ENCODE assay signal across 27 cellular contexts in the genomic region with DNA sequence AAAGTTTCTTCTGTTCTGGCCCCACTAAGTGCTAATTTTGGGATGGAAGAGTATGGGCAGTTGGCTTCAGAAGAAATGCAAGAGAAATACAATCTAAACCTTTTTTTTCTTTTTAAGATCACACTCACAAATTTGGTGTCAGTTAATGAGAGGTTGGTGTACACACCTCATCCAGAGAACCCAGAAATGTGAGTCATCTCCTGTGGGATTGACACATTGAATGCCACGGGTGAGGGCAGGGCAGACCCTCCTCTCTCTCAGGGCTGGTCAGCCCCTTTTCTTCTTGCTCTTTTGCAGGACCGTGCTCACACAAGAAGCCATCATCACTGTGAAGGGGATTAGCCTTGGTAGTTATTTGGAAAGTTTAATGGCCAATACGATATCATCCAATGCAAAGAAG. TPM values are rescaled to one million over a fixed set of nuclear protein-coding genes. Genes with fewer than 3 reads are reported as not detected.
"Had no signal": no experiment of that assay in that cellular context is flagged by ENCODE, and none has a peak within 500 bp of the region (broad histone marks: within the 10 kb centered on the region; RNA-seq: fewer than 3 reads in every experiment).

No MANE protein-coding gene starts in this region.

- H3K27me3 Mint-ChIP-seq: naive thymus-derived CD8-positive, alpha-beta T cell; stimulated activated naive CD8-positive, alpha-beta T cell treated with anti-CD3 and anti-CD28 coated beads, Interleukin-15, Interleukin-2, amounts not matched to agents 100 ng/mL and 50 ng/mL, for 24 hours; type B pancreatic cell had no signal

- DNase-seq: hypothalamus; immature natural killer cell; kidney; left colon; left lung; lower lobe of right lung; mammary epithelial cell; mesenchymal stem cell; naive thymus-derived CD8-positive, alpha-beta T cell; occipital lobe; psoas muscle; right lobe of liver; stimulated activated CD4-positive, alpha-beta T cell treated with anti-CD3 and anti-CD28 coated beads, Interleukin-1b, Interleukin-23, amount 100 ng/mL, for 48 hours; stimulated activated CD4-positive, alpha-beta T cell treated with anti-CD3 and anti-CD28 coated beads, Interleukin-2, amount 100 ng/mL, for 48 hours; stimulated activated CD4-positive, alpha-beta T cell treated with anti-CD3 and anti-CD28 coated beads, Interleukin-4, amount 100 ng/mL, for 4 hours; stimulated activated CD8-positive, alpha-beta memory T cell treated with anti-CD3 and anti-CD28 coated beads, Interleukin-4, amount 100 ng/mL, for 48 hours; stimulated activated naive B cell treated with anti-CD40 and anti-IgM and Interleukin-4, amounts not matched to agents 10 μg/mL and 1 μg/mL and 100 μg/mL, for 72 hours; substantia nigra had no signal

- H3K4me3 Mint-ChIP-seq: immature natural killer cell; naive thymus-derived CD8-positive, alpha-beta T cell; nephron; neural progenitor cell; stimulated activated naive B cell treated with anti-CD40 and anti-IgM and Interleukin-4, amounts not matched to agents 10 μg/mL and 1 μg/mL and 100 μg/mL, for 72 hours; stimulated activated naive CD8-positive, alpha-beta T cell treated with anti-CD3 and anti-CD28 coated beads, Interleukin-15, Interleukin-2, amounts not matched to agents 100 ng/mL and 50 ng/mL, for 24 hours; type B pancreatic cell had no signal

- H3K27me3 ChIP-seq: left lung, neural progenitor cell, right lobe of liver, tibial nerve, vagina had no signal

- H3K27ac ChIP-seq: left lung, lower lobe of right lung, neural progenitor cell, neutrophil, parathyroid adenoma, psoas muscle, right lobe of liver, tibial nerve, vagina had no signal

- H3K9me3 Mint-ChIP-seq: immature natural killer cell; naive thymus-derived CD8-positive, alpha-beta T cell; nephron; neural progenitor cell; stimulated activated naive B cell treated with anti-CD40 and anti-IgM and Interleukin-4, amounts not matched to agents 10 μg/mL and 1 μg/mL and 100 μg/mL, for 72 hours; stimulated activated naive CD8-positive, alpha-beta T cell treated with anti-CD3 and anti-CD28 coated beads, Interleukin-15, Interleukin-2, amounts not matched to agents 100 ng/mL and 50 ng/mL, for 24 hours; type B pancreatic cell had no signal

- H3K36me3 Mint-ChIP-seq: immature natural killer cell; naive thymus-derived CD8-positive, alpha-beta T cell; type B pancreatic cell had no signal

- H3K4me3 ChIP-seq: left lung, lower lobe of right lung, neural progenitor cell, psoas muscle, right lobe of liver, smooth muscle cell, tibial nerve, vagina had no signal

- ATAC-seq: left colon; left lung; lower lobe of right lung; naive thymus-derived CD8-positive, alpha-beta T cell; psoas muscle; right lobe of liver; stimulated activated naive B cell treated with anti-CD40 and anti-IgM and Interleukin-4, amounts not matched to agents 10 μg/mL and 1 μg/mL and 100 μg/mL, for 72 hours had no signal

- H3K27ac Mint-ChIP-seq: immature natural killer cell; naive thymus-derived CD8-positive, alpha-beta T cell; nephron; neural progenitor cell; stimulated activated naive B cell treated with anti-CD40 and anti-IgM and Interleukin-4, amounts not matched to agents 10 μg/mL and 1 μg/mL and 100 μg/mL, for 72 hours; stimulated activated naive CD8-positive, alpha-beta T cell treated with anti-CD3 and anti-CD28 coated beads, Interleukin-15, Interleukin-2, amounts not matched to agents 100 ng/mL and 50 ng/mL, for 24 hours; type B pancreatic cell had no signal

- H3K4me1 Mint-ChIP-seq: immature natural killer cell; naive thymus-derived CD8-positive, alpha-beta T cell; nephron; neural progenitor cell had no signal

- H3K4me1 ChIP-seq: left lung, lower lobe of right lung, neural progenitor cell, parathyroid adenoma, psoas muscle, right lobe of liver, tibial nerve, vagina had no signal

- H3K9me3 ChIP-seq: left lung, lower lobe of right lung, neutrophil, psoas muscle, right lobe of liver, vagina had no signal

RNA-seq across cellular contexts. Expression of a gene that starts 19.2 kb away (rescaled TPM):
- polyA plus RNA-seq: immature natural killer cell had no signal
